19 cellular contexts compared by ENCODE assay signal in genomic region chr1:169100883-169101214, GRCh38.
"Had no signal": no experiment of that assay in that cellular context is flagged by ENCODE, and none has a peak within 500 bp of the region (broad histone marks: within the 10 kb centered on the region; RNA-seq: fewer than 3 reads in every experiment).

No MANE protein-coding gene starts in this region.

- H3K36me3 ChIP-seq: heart right ventricle, left ventricle myocardium inferior, thoracic aorta had no signal

- DNase-seq: activated gamma-delta T cell treated with Interleukin-2 at 50 U/mL for 16 hours; activated T-cell treated with anti-CD3 and anti-CD28 coated beads, Interleukin-2, amount 50 U/mL, for 1 hour; aorta; heart right ventricle; left ventricle myocardium inferior; mammary epithelial cell; midbrain; naive B cell; occipital lobe; stimulated activated CD4-positive, alpha-beta T cell treated with anti-CD3 and anti-CD28 coated beads, Interleukin-15, amount 100 ng/mL, for 24 hours; stimulated activated naive CD4-positive, alpha-beta T cell; T1000 had no signal

- H3K9me3 ChIP-seq: thoracic aorta had no signal

- H3K4me3 ChIP-seq: coronary artery, heart right ventricle, left ventricle myocardium inferior, smooth muscle cell, thoracic aorta had no signal

- ATAC-seq: activated naive CD4-positive, alpha-beta T cell treated with anti-CD3 and anti-CD28 coated beads, Interleukin-2, amount 50 U/mL, for 72 hours; heart right ventricle; sciatic nerve; WTC11 had no signal

- H3K27ac ChIP-seq: coronary artery, epithelial cell of prostate, heart right ventricle, left ventricle myocardium inferior, thoracic aorta had no signal
